In genomic region chr12:4274396-4274959, GRCh38 we compare ENCODE assay signal across 8 cellular contexts. TPM values are rescaled to one million over a fixed set of nuclear protein-coding genes. Genes with fewer than 3 reads are reported as not detected.
DNase-seq lines count a peak whose midpoint lies in the region; ATAC-seq and TF ChIP-seq lines count a peak whose summit lies in the region.

No MANE protein-coding gene starts in this region.

- H3K4me2 ChIP-seq in BLaER1 treated with 17β-estradiol and CSF1 and Interleukin-3, amounts not matched to agents 10 nM and 100 nM = peak overlapping the region; percentile 67 to 98 (median 83)
- H3K4me2 ChIP-seq in mammary epithelial cell (ENCODE audit: insufficient read depth, low read depth, low read length) = peak overlapping the region; percentile 66

- CTCF ChIA-PET in mammary epithelial cell (lab: Charles Lee; ENCODE audit: low non-redundant PET) = interaction anchor here (0.7 kb wide), 1 partner anchor 212 kb away, joined by 3 read pairs; no protein-coding TSS in a partner anchor

- TF ChIP-seq CTCF in mammary epithelial cell (conservative IDR thresholded peaks at IDR 0.05 in 1 of 2, IDR thresholded peaks at IDR 0.05 in 1 of 2; ENCODE audit: extremely low read depth in 1 of 2, insufficient read depth in 1 of 2, low read depth in 1 of 2, low read length in 2 of 2) (no peak), lung (IDR thresholded peaks at IDR 0.05; ENCODE audit: control extremely low read depth, extremely low read depth) (no peak), tibial artery (IDR thresholded peaks at IDR 0.05) (no peak)

- no peaks in the 10 kb centered on the region for H3K36me3 ChIP-seq in BLaER1 treated with 17β-estradiol and CSF1 and Interleukin-3, amounts not matched to agents 10 nM and 100 nM
- H3K36me3 ChIP-seq in mammary epithelial cell (ENCODE audit: insufficient read depth, low read length) = peaks cover 32% of the 10 kb centered on the region
- H3K36me3 ChIP-seq in lung (ENCODE audit: control insufficient read depth in 2 of 2, insufficient read depth in 2 of 2, low read length in 2 of 2) = no peaks in the 10 kb centered on the region
- H3K36me3 ChIP-seq in tibial artery = peaks cover 4 to 12% (median 11%) of the 10 kb centered on the region in 3 donors

- peak overlapping the region; percentile 39 to 65 (median 49); a peak in 17 of 20 replicates for H3K4me3 ChIP-seq in BLaER1 treated with 17β-estradiol and CSF1 and Interleukin-3, amounts not matched to agents 10 nM and 100 nM
- H3K4me3 ChIP-seq in mammary epithelial cell (replicated peaks in 1 of 3; ENCODE audit: insufficient read depth in 1 of 3, low read depth in 2 of 3, low read length in 3 of 3) (peak overlapping the region; percentile 87 to 100 (median 94)), lung (peak overlapping the region; percentile 72), tibial artery (peak overlapping the region; percentile 68 to 86)

- intact Hi-C loops in mammary epithelial cell (cut with micrococcal nuclease) = loop anchor here (5.0 kb wide), 1 partner anchor 402 kb away; the partner anchor contains the start of gene PARP11
- intact Hi-C loops in tibial artery (cut with DNase I; ENCODE audit: low total_unique reads) = no loop called here

- H3K27ac ChIP-seq in BLaER1 treated with 17β-estradiol and CSF1 and Interleukin-3, amounts not matched to agents 10 nM and 100 nM = no peak overlapping the region
- H3K27ac ChIP-seq in mammary epithelial cell (ENCODE audit: insufficient read depth, low read depth, low read length) (peak overlapping the region; percentile 94), lung (ENCODE audit: low read depth in 1 of 2, low read length in 1 of 2) (peak overlapping the region; percentile 90 to 92), tibial artery (peak overlapping the region; percentile 91 to 93)

- 2% methylated on average over 12 of the region's 39 CpGs for WGBS in mammary epithelial cell (ENCODE audit: low coverage, missing lambda C conversion rate)
- WGBS in lung, 2 donors = 0 to 1% methylated on average over 39 of the region's 39 CpGs

- H3K9ac ChIP-seq in BLaER1 treated with 17β-estradiol and CSF1 and Interleukin-3, amounts not matched to agents 10 nM and 100 nM = peak overlapping the region in 2 of 11 experiments; percentile 1 to 55; a peak in 5 of 22 replicates
- H3K9ac ChIP-seq in mammary epithelial cell (ENCODE audit: insufficient read depth, low read length) = peak overlapping the region; percentile 85

- dilution Hi-C loops in mammary epithelial cell (cut with HindIII; ENCODE audit: low sequenced_read_pairs) = loop anchor here (10.0 kb wide), 1 partner anchor 270 kb away; no protein-coding TSS in a partner anchor

- in situ Hi-C loops in mammary epithelial cell (cut with MboI; ENCODE audit: low sequenced_read_pairs in 2 of 2) = loop anchor here in 1 of 2 donors (10.0 kb wide), 1 partner anchor 280 kb away; no protein-coding TSS in a partner anchor

- H3K4me1 ChIP-seq in BLaER1 treated with 17β-estradiol and CSF1 and Interleukin-3, amounts not matched to agents 10 nM and 100 nM = peaks cover 44 to 67% (median 55%) of the 10 kb centered on the region in 10 experiments
- H3K4me1 ChIP-seq in mammary epithelial cell (ENCODE audit: insufficient read depth, low read length) = peaks cover 50% of the 10 kb centered on the region
- H3K4me1 ChIP-seq in lung (ENCODE audit: control insufficient read depth in 2 of 2, insufficient read depth in 2 of 2, low read length in 2 of 2) = peaks cover 9 to 18% of the 10 kb centered on the region in 2 donors
- peaks cover 0 to 77% (median 66%) of the 10 kb centered on the region in 4 donors for H3K4me1 ChIP-seq in tibial artery

- H3K9me3 ChIP-seq in BLaER1 treated with 17β-estradiol and CSF1 and Interleukin-3, amounts not matched to agents 10 nM and 100 nM (replicated peaks in 1 of 11) = no peaks in the 10 kb centered on the region
- H3K9me3 ChIP-seq in mammary epithelial cell (replicated peaks; ENCODE audit: insufficient read depth, low read length) (no peaks in the 10 kb centered on the region), lung (ENCODE audit: control insufficient read depth in 2 of 2, insufficient read depth in 1 of 2, low read length in 1 of 2) (no peaks in the 10 kb centered on the region), tibial artery (no peaks in the 10 kb centered on the region)

- peaks cover 63% of the 10 kb centered on the region for H3K79me2 ChIP-seq in mammary epithelial cell (ENCODE audit: insufficient read depth, low read length)

- peaks cover 77 to 99% (median 92%) of the 10 kb centered on the region in 11 experiments for H3K27me3 ChIP-seq in BLaER1 treated with 17β-estradiol and CSF1 and Interleukin-3, amounts not matched to agents 10 nM and 100 nM
- H3K27me3 ChIP-seq in mammary epithelial cell (ENCODE audit: insufficient read depth, low read length) (peaks cover 5% of the 10 kb centered on the region), lung (ENCODE audit: control insufficient read depth, insufficient read depth) (no peaks in the 10 kb centered on the region), tibial artery (peaks cover 0 to 19% of the 10 kb centered on the region in 2 donors)

- BruUV-seq in mammary epithelial cell (replicated peaks; lab: Mats Ljungman, UMichigan) = no TSS peak

- DNase-seq in NCI-H69 (lab: John Stamatoyannopoulos, UW) (peak; percentile 15), mammary epithelial cell (peak; percentile 51), lung (ENCODE audit: low spot score) (no peak), tibial artery (no peak), left lobe of liver (ENCODE audit: low spot score) (no peak)
- DNase-seq in stimulated activated CD8-positive, alpha-beta memory T cell treated with anti-CD3 and anti-CD28 coated beads, Interleukin-4, amount 100 ng/mL, for 48 hours = no peak

- H4K20me1 ChIP-seq in BLaER1 treated with 17β-estradiol and CSF1 and Interleukin-3, amounts not matched to agents 10 nM and 100 nM = peaks cover 0 to 59% (median 43%) of the 10 kb centered on the region in 11 experiments; a peak in 18 of 22 replicates
- H4K20me1 ChIP-seq in mammary epithelial cell (ENCODE audit: insufficient read depth, low read length) = no peaks in the 10 kb centered on the region

- ATAC-seq in lung (ENCODE audit: insufficient read depth, low FRiP score) (no peak), left lobe of liver (no peak), HG02610 (IDR thresholded peaks at IDR 0.05; ENCODE audit: unreplicated experiment) (no peak)

- peak overlapping the region; percentile 86 for H2AFZ ChIP-seq in mammary epithelial cell (ENCODE audit: low read depth, low read length)

RNA-seq across cellular contexts. Expression of gene CCND2, which starts 0.9 kb away (rescaled TPM):
- 100 to 1,000 TPM; 483 to 932 TPM for total RNA-seq in mammary epithelial cell
- polyA plus RNA-seq in mammary epithelial cell = 234 TPM
- polyA minus RNA-seq in mammary epithelial cell = 991 TPM
- total RNA-seq in lung = 100 to 1,000 TPM in 1 of 2 donors, 10 to 100 TPM in 1; 93.9 to 113 TPM
- polyA plus RNA-seq in lung = 1 to 10 TPM; 6.1 to 9.5 TPM
- total RNA-seq in left lobe of liver = 3.5 TPM

RNA-seq across cellular contexts. Expression of gene TIGAR, which starts 46.5 kb away (rescaled TPM):
- total RNA-seq in mammary epithelial cell (10 to 100 TPM; 42.8 to 68.2 TPM), lung (1 to 10 TPM; 1.6 to 9.1 TPM), left lobe of liver (3.0 TPM)
- polyA plus RNA-seq in mammary epithelial cell (15.5 TPM), lung (1 to 10 TPM; 4.2 to 8.9 TPM)
- 3.8 TPM for polyA minus RNA-seq in mammary epithelial cell

Comparison
In these comparisons a context has a peak if more than half of its experiments do, and no peak if none do; other contexts are left out.
1. H3K27ac ChIP-seq: peak in mammary epithelial cell (single experiment), lung (2 of 2) and tibial artery (2 of 2); none in BLaER1 treated with 17β-estradiol and CSF1 and Interleukin-3, amounts not matched to agents 10 nM and 100 nM (0 of 11).
2. DNase-seq: peak in NCI-H69 (single experiment) and mammary epithelial cell (single experiment); none in lung (single experiment), tibial artery (0 of 2), stimulated activated CD8-positive, alpha-beta memory T cell treated with anti-CD3 and anti-CD28 coated beads, Interleukin-4, amount 100 ng/mL, for 48 hours (single experiment) and left lobe of liver (single experiment).
3. RNA of gene CCND2, which starts 0.9 kb away (total RNA-seq): 483 to 932 TPM in mammary epithelial cell and 93.9 to 113 TPM in lung; 3.5 TPM in left lobe of liver (single experiment); every median in the first group is over 10 times any median in the second.
4. RNA of gene TIGAR, which starts 46.5 kb away (total RNA-seq): 42.8 to 68.2 TPM in mammary epithelial cell; 1.6 to 9.1 TPM in lung and 3.0 TPM in left lobe of liver (single experiment); every median in the first group is over 4 times any median in the second.
5. Peak in every context shown above with its lines, with median percentiles within 50 percentile points of each other: H3K4me3 ChIP-seq.